Comparison of ENCODE assay signal across 27 cellular contexts in the genomic region with DNA sequence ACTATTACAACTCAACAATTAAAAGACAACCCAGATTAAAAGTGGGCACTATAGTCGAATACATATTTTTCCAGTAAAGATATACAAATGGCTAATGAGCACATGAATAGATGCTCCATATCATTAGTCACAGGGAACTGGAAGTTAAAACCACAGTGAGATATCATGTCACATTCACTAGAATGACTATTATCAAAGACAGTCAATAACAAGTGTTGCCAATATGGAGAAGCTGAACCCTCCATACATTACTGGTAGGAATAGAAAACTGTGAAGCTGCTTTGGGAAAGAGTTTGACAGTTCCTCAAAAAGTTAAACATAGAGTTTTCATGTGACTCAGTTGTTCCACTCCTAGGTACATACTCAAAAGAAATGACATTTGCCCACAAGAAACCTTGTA.
"Had no signal": no experiment of that assay in that cellular context is flagged by ENCODE, and none has a peak within 500 bp of the region (broad histone marks: within the 10 kb centered on the region; RNA-seq: fewer than 3 reads in every experiment).

No MANE protein-coding gene starts in this region.

- DNase-seq: activated CD4-positive, alpha-beta memory T cell treated with anti-CD3 and anti-CD28 coated beads for 36 hours; activated CD4-positive, alpha-beta T cell treated with anti-CD3 and anti-CD28 coated beads, Interleukin-2, amount 10 ng/mL, durations not matched to agents 7 days and 5 days; activated CD4-positive, CD25-positive, alpha-beta regulatory T cell treated with anti-CD3 and anti-CD28 coated beads, Interleukin-2, amount 50 U/mL, for 72 hours; activated CD8-positive, alpha-beta memory T cell treated with anti-CD3 and anti-CD28 coated beads for 24 hours; activated gamma-delta T cell; activated T-cell treated with anti-CD3 and anti-CD28 coated beads for 4 hours; adrenal gland; anterior cingulate cortex; colonic mucosa; Kasumi-1; NCI-H1048; NCI-H1417; NCI-H1930; NCI-H2107; NCI-H2171 treated with DMSO at 0.1 percent for 48 hours; NCI-H226; NCI-H526 treated with DMSO at 0.1 percent for 48 hours; NCI-H82; RPMI8226; SJCRH30; SK-N-SH; T-helper 1 cell had no signal

- ATAC-seq: K562, Panc1, Right ventricle myocardium inferior, WTC11 had no signal

- H3K27me3 Mint-ChIP-seq: activated CD4-positive, alpha-beta T cell treated with anti-CD3 and anti-CD28 coated beads, Interleukin-2, amount 10 ng/mL, durations not matched to agents 7 days and 5 days; activated naive CD8-positive, alpha-beta T cell had no signal

- H3K36me3 Mint-ChIP-seq: activated CD4-positive, alpha-beta memory T cell treated with anti-CD3 and anti-CD28 coated beads for 36 hours; activated naive CD8-positive, alpha-beta T cell; WTC11 had no signal

- H3K4me3 Mint-ChIP-seq: activated CD4-positive, alpha-beta memory T cell treated with anti-CD3 and anti-CD28 coated beads for 36 hours; activated CD4-positive, alpha-beta T cell treated with anti-CD3 and anti-CD28 coated beads, Interleukin-2, amount 10 ng/mL, durations not matched to agents 7 days and 5 days; activated naive CD8-positive, alpha-beta T cell; WTC11 had no signal

- H3K9me3 Mint-ChIP-seq: activated CD4-positive, alpha-beta memory T cell treated with anti-CD3 and anti-CD28 coated beads for 36 hours had no signal

- H3K27ac Mint-ChIP-seq: activated CD4-positive, alpha-beta memory T cell treated with anti-CD3 and anti-CD28 coated beads for 36 hours; activated CD4-positive, alpha-beta T cell treated with anti-CD3 and anti-CD28 coated beads, Interleukin-2, amount 10 ng/mL, durations not matched to agents 7 days and 5 days; activated naive CD8-positive, alpha-beta T cell; WTC11 had no signal

- H3K4me1 Mint-ChIP-seq: WTC11 had no signal
